ENCODE assay signal across 11 cellular contexts in the genomic region with DNA sequence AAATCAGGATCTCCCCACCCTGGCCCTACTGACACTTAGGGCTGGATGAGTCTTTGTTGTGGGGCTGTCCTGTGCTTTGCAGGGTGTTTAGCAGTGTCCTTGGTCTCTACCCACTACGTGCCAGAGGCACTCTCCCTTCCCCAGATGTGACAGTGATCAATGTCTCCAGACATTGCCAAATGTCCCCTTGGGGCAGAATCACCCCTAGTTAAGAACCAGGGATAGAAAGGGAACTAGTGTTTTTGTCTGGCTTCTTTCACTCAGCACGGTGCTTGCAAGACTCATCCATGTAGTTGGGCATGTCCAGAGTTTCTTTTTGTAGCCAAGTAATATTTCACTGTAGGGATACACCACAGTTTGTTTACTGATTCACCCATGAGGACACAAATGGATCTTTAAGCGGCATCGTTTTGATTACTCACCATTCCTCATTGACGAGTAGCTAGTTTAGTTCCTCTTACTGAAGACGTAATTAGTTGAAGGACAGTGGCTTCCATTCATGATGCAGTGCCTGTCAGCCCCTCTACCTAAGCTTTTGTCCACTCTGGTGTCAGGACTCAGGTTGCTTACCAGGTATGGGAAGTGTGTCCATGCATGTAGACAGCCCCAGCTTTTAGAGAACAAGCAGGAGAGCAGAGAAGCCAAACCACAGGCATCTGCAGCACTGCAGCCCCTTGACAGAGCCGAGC. TPM values are rescaled to one million over a fixed set of nuclear protein-coding genes. Genes with fewer than 3 reads are reported as not detected.
DNase-seq lines count a peak whose midpoint lies in the region; ATAC-seq, FAIRE-seq and TF ChIP-seq lines count a peak whose summit lies in the region.
"Had no signal": no experiment of that assay in that cellular context is flagged by ENCODE, and none has a peak within 500 bp of the region (broad histone marks: within the 10 kb centered on the region; RNA-seq: fewer than 3 reads in every experiment).

No MANE protein-coding gene starts in this region.

- no peak; the same call in 1 of the 2 replicates for TF ChIP-seq POLR2A in H54 (IDR thresholded peaks at IDR 0.05; ENCODE audit: low read depth, low read length)

- intact Hi-C loops in activated T-helper 2 cell treated with anti-CD3 and anti-CD28 coated beads, Interferon-gamma antibody, Interleukin-2, Interleukin-4, amounts not matched to agents 10 μg/mL and 5 μg/mL and 100 μg/mL, durations not matched to agents 14 hours and 24 hours and 36 hours (cut with micrococcal nuclease): no loop called here

- no peaks in the 10 kb centered on the region for H3K27me3 Mint-ChIP-seq in activated T-helper 2 cell treated with anti-CD3 and anti-CD28 coated beads, Interferon-gamma antibody, Interleukin-2, Interleukin-4, amounts not matched to agents 10 μg/mL and 5 μg/mL and 100 μg/mL, durations not matched to agents 14 hours and 24 hours and 36 hours (ENCODE audit: low read depth)
- H3K27me3 Mint-ChIP-seq: T-cell had no signal

- H3K4me1 ChIP-seq in skeletal muscle satellite cell (ENCODE audit: control insufficient read depth, insufficient read depth, low read length): peaks cover 77% of the 10 kb centered on the region

- DNase-seq in H54 (ENCODE audit: insufficient read length, low spot score): peak; percentile 52
- DNase-seq in activated T-helper 2 cell treated with anti-CD3 and anti-CD28 coated beads, Interferon-gamma antibody, Interleukin-2, Interleukin-4, amounts not matched to agents 10 μg/mL and 5 μg/mL and 100 μg/mL, durations not matched to agents 14 hours and 24 hours and 36 hours (ENCODE audit: low spot score): no peak
- DNase-seq in fibroblast of villous mesenchyme (ENCODE audit: low read depth): peak; percentile 45
- DNase-seq in NCI-H2171 (lab: John Stamatoyannopoulos, UW): no peak
- no peak for DNase-seq in D721Med (ENCODE audit: insufficient read length, low spot score)
- DNase-seq: activated CD8-positive, alpha-beta memory T cell treated with anti-CD3 and anti-CD28 coated beads, Interleukin-2, amount 50 U/mL, for 48 hours; dermis blood vessel endothelial cell; T-cell had no signal

- TF ChIP-seq CTCF in fibroblast of villous mesenchyme (IDR thresholded peaks at IDR 0.05; ENCODE audit: insufficient read depth, low read depth, low read length): no peak
- no peak for TF ChIP-seq CTCF in D721Med (IDR thresholded peaks at IDR 0.05; ENCODE audit: insufficient read depth, missing control alignments)

- H3K4me3 Mint-ChIP-seq in activated T-helper 2 cell treated with anti-CD3 and anti-CD28 coated beads, Interferon-gamma antibody, Interleukin-2, Interleukin-4, amounts not matched to agents 10 μg/mL and 5 μg/mL and 100 μg/mL, durations not matched to agents 14 hours and 24 hours and 36 hours (ENCODE audit: low read depth): no peak overlapping the region
- H3K4me3 Mint-ChIP-seq: T-cell had no signal

- ATAC-seq in GM21717 (IDR thresholded peaks at IDR 0.05; ENCODE audit: unreplicated experiment) (no peak), GM21576 (IDR thresholded peaks at IDR 0.05; ENCODE audit: unreplicated experiment) (no peak)
- ATAC-seq: T-cell had no signal

- no peaks in the 10 kb centered on the region for H3K27me3 ChIP-seq in skeletal muscle satellite cell (ENCODE audit: control insufficient read depth, insufficient read depth, low read length)

- H3K36me3 Mint-ChIP-seq in activated T-helper 2 cell treated with anti-CD3 and anti-CD28 coated beads, Interferon-gamma antibody, Interleukin-2, Interleukin-4, amounts not matched to agents 10 μg/mL and 5 μg/mL and 100 μg/mL, durations not matched to agents 14 hours and 24 hours and 36 hours (ENCODE audit: low read depth): peaks cover 33% of the 10 kb centered on the region

- peaks cover 38% of the 10 kb centered on the region for H3K36me3 ChIP-seq in skeletal muscle satellite cell (ENCODE audit: insufficient read depth, low read length)

- peaks cover 22% of the 10 kb centered on the region for H3K4me1 Mint-ChIP-seq in activated T-helper 2 cell treated with anti-CD3 and anti-CD28 coated beads, Interferon-gamma antibody, Interleukin-2, Interleukin-4, amounts not matched to agents 10 μg/mL and 5 μg/mL and 100 μg/mL, durations not matched to agents 14 hours and 24 hours and 36 hours (ENCODE audit: low read depth)

- H3K9me3 ChIP-seq in skeletal muscle satellite cell (replicated peaks; ENCODE audit: low read length): no peaks in the 10 kb centered on the region

- H3K4me2 ChIP-seq in skeletal muscle satellite cell (ENCODE audit: low read length): peak overlapping the region; percentile 68

- FAIRE-seq in H54 (lab: Jason Lieb, UNC): no peak
- no peak for FAIRE-seq in D721Med (lab: Jason Lieb, UNC)

- H3K4me3 ChIP-seq in fibroblast of villous mesenchyme (ENCODE audit: low read depth, low read length): no peak overlapping the region
- H3K4me3 ChIP-seq in skeletal muscle satellite cell (ENCODE audit: low read length): peak overlapping the region; percentile 26

- H3K27ac Mint-ChIP-seq in activated T-helper 2 cell treated with anti-CD3 and anti-CD28 coated beads, Interferon-gamma antibody, Interleukin-2, Interleukin-4, amounts not matched to agents 10 μg/mL and 5 μg/mL and 100 μg/mL, durations not matched to agents 14 hours and 24 hours and 36 hours: peak overlapping the region; percentile 6
- H3K27ac Mint-ChIP-seq: T-cell had no signal

- peak overlapping the region; percentile 10 for H3K9ac ChIP-seq in skeletal muscle satellite cell (ENCODE audit: low read depth, low read length)

- no peaks in the 10 kb centered on the region for H3K9me3 Mint-ChIP-seq in activated T-helper 2 cell treated with anti-CD3 and anti-CD28 coated beads, Interferon-gamma antibody, Interleukin-2, Interleukin-4, amounts not matched to agents 10 μg/mL and 5 μg/mL and 100 μg/mL, durations not matched to agents 14 hours and 24 hours and 36 hours
- H3K9me3 Mint-ChIP-seq: T-cell had no signal

RNA-seq across cellular contexts. Expression of gene ITGB4, which starts 26.0 kb away (rescaled TPM):
- total RNA-seq in activated T-helper 2 cell treated with anti-CD3 and anti-CD28 coated beads, Interferon-gamma antibody, Interleukin-2, Interleukin-4, amounts not matched to agents 10 μg/mL and 5 μg/mL and 100 μg/mL, durations not matched to agents 14 hours and 24 hours and 36 hours: 1.3 and 2.0 TPM in 2 replicates
- 0.32 and 1.3 TPM in 2 replicates for total RNA-seq in fibroblast of villous mesenchyme
- not detected in 2 replicates for total RNA-seq in skeletal muscle satellite cell (2012; rRNA removed)

RNA-seq across cellular contexts. Expression of gene SAP30BP, which starts 28.1 kb away (rescaled TPM):
- total RNA-seq in activated T-helper 2 cell treated with anti-CD3 and anti-CD28 coated beads, Interferon-gamma antibody, Interleukin-2, Interleukin-4, amounts not matched to agents 10 μg/mL and 5 μg/mL and 100 μg/mL, durations not matched to agents 14 hours and 24 hours and 36 hours: 97.6 and 101 TPM in 2 replicates
- 58.9 and 60.0 TPM in 2 replicates for total RNA-seq in fibroblast of villous mesenchyme
- total RNA-seq in skeletal muscle satellite cell (2012; rRNA removed): 52.6 and 68.4 TPM in 2 replicates

RNA-seq across cellular contexts. Expression of gene RECQL5, which starts 28.3 kb away (rescaled TPM):
- 30.8 and 33.3 TPM in 2 replicates for total RNA-seq in activated T-helper 2 cell treated with anti-CD3 and anti-CD28 coated beads, Interferon-gamma antibody, Interleukin-2, Interleukin-4, amounts not matched to agents 10 μg/mL and 5 μg/mL and 100 μg/mL, durations not matched to agents 14 hours and 24 hours and 36 hours
- 19.6 and 20.7 TPM in 2 replicates for total RNA-seq in fibroblast of villous mesenchyme
- 10.5 and 13.7 TPM in 2 replicates for total RNA-seq in skeletal muscle satellite cell (2012; rRNA removed)

Comparison
In these comparisons a context has a peak if more than half of its experiments do, and no peak if none do; other contexts are left out.
1. DNase-seq: peak in H54 (single experiment) and fibroblast of villous mesenchyme (single experiment); none in activated T-helper 2 cell treated with anti-CD3 and anti-CD28 coated beads, Interferon-gamma antibody, Interleukin-2, Interleukin-4, amounts not matched to agents 10 μg/mL and 5 μg/mL and 100 μg/mL, durations not matched to agents 14 hours and 24 hours and 36 hours (single experiment), NCI-H2171 (single experiment) and D721Med (single experiment).